In the genomic region with DNA sequence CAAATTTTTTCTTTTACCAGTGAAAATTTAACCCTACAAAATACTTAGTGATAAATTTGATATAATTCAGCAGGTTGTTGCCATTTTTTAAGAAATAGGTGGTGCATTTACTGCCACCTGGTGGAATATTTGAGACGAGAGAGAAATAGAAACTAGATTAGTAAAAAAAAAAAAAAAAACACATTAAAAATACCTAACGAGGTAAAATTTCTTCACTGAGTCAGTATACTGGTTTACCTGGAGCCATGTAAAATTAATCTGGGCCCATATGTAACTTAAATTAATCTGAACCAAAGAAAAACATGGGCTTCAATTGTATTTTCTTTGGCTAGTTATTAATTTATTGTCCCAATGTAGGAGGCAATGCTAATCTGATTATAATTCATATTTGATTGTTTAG, we compare ENCODE assay signal across 8 cellular contexts.
DNase-seq lines count a peak whose midpoint lies in the region; ATAC-seq, FAIRE-seq and TF ChIP-seq lines count a peak whose summit lies in the region.

No MANE protein-coding gene starts in this region.

- H3K9me3 Mint-ChIP-seq in activated naive CD4-positive, alpha-beta T cell treated with anti-CD3 and anti-CD28 coated beads, Interleukin-2, amount 10 ng/mL, durations not matched to agents 7 days and 5 days: no peaks in the 10 kb centered on the region

- whole genome bisulfite sequencing in pancreas, 2 donors: 1 to 2% methylated on average over 2 of the region's 2 CpGs

- peak; percentile 20 for DNase-seq in activated naive CD4-positive, alpha-beta T cell treated with anti-CD3 and anti-CD28 coated beads, Interleukin-2, amount 10 ng/mL, durations not matched to agents 7 days and 5 days
- no peak for DNase-seq in activated naive CD4-positive, alpha-beta T cell treated with anti-CD3 and anti-CD28 coated beads, Interleukin-2, amount 50 U/mL, for 16 hours
- DNase-seq in NCI-H2171 (lab: John Stamatoyannopoulos, UW) (peak; percentile 35), dedifferentiated amniotic fluid mesenchymal stem cell (ENCODE audit: extremely low spot score) (peak; percentile 45), pancreas (no peak), GOT3 (lab: John Stamatoyannopoulos, UW) (no peak)

- H3K27me3 Mint-ChIP-seq in activated naive CD4-positive, alpha-beta T cell treated with anti-CD3 and anti-CD28 coated beads, Interleukin-2, amount 10 ng/mL, durations not matched to agents 7 days and 5 days: no peaks in the 10 kb centered on the region

- intact Hi-C loops in pancreas (cut with DNase I): no loop called here

- peak; percentile 86 for FAIRE-seq in pancreas (lab: Jason Lieb, UNC)

- H3K36me3 ChIP-seq in pancreas: no peaks in the 10 kb centered on the region

- no peak overlapping the region for H3K4me3 Mint-ChIP-seq in activated naive CD4-positive, alpha-beta T cell treated with anti-CD3 and anti-CD28 coated beads, Interleukin-2, amount 10 ng/mL, durations not matched to agents 7 days and 5 days

- no peak overlapping the region for H3K27ac ChIP-seq in pancreas

- no peaks in the 10 kb centered on the region for H3K4me1 ChIP-seq in pancreas

- H3K36me3 Mint-ChIP-seq in activated naive CD4-positive, alpha-beta T cell treated with anti-CD3 and anti-CD28 coated beads, Interleukin-2, amount 10 ng/mL, durations not matched to agents 7 days and 5 days: no peaks in the 10 kb centered on the region

- no peaks in the 10 kb centered on the region for H3K27me3 ChIP-seq in pancreas

- peak in 3 of 4 donors; percentile 16 to 52 (median 50) for TF ChIP-seq CTCF in pancreas (IDR thresholded peaks at IDR 0.05)

- no peaks in the 10 kb centered on the region for H3K9me3 ChIP-seq in pancreas

- CTCF ChIA-PET in activated naive CD4-positive, alpha-beta T cell treated with anti-CD3 and anti-CD28 coated beads, Interleukin-2, amount 10 ng/mL, durations not matched to agents 7 days and 5 days (lab: Charles Lee): no interaction called here

- ATAC-seq in pancreas: peak in 1 of 4 donors; percentile 39
- no peak for ATAC-seq in HG03045 (IDR thresholded peaks at IDR 0.05; ENCODE audit: unreplicated experiment)
- ATAC-seq in GM18502 (IDR thresholded peaks at IDR 0.05; ENCODE audit: poor library complexity, unreplicated experiment): no peak

- H3K4me1 Mint-ChIP-seq in activated naive CD4-positive, alpha-beta T cell treated with anti-CD3 and anti-CD28 coated beads, Interleukin-2, amount 10 ng/mL, durations not matched to agents 7 days and 5 days: no peaks in the 10 kb centered on the region

- no peak overlapping the region for H3K27ac Mint-ChIP-seq in activated naive CD4-positive, alpha-beta T cell treated with anti-CD3 and anti-CD28 coated beads, Interleukin-2, amount 10 ng/mL, durations not matched to agents 7 days and 5 days

- no peak overlapping the region for H3K4me3 ChIP-seq in pancreas

Comparison
In these comparisons a context has a peak if more than half of its experiments do, and no peak if none do; other contexts are left out.
1. DNase-seq: peak in activated naive CD4-positive, alpha-beta T cell treated with anti-CD3 and anti-CD28 coated beads, Interleukin-2, amount 10 ng/mL, durations not matched to agents 7 days and 5 days (single experiment), NCI-H2171 (single experiment) and dedifferentiated amniotic fluid mesenchymal stem cell (single experiment); none in activated naive CD4-positive, alpha-beta T cell treated with anti-CD3 and anti-CD28 coated beads, Interleukin-2, amount 50 U/mL, for 16 hours (single experiment), pancreas (0 of 6) and GOT3 (single experiment).